In genomic region chr20:309306-309840, GRCh38 we compare ENCODE assay signal across 8 cellular contexts. TPM values are rescaled to one million over a fixed set of nuclear protein-coding genes. Genes with fewer than 3 reads are reported as not detected.
DNase-seq lines count a peak whose midpoint lies in the region; ATAC-seq, FAIRE-seq and TF ChIP-seq lines count a peak whose summit lies in the region.

No MANE protein-coding gene starts in this region.

- peak overlapping the region; percentile 42 for H3K4me3 ChIP-seq in astrocyte of the cerebellum (ENCODE audit: low read depth, low read length)
- no peak overlapping the region for H3K4me3 ChIP-seq in lung
- H3K4me3 ChIP-seq in uterus: peak overlapping the region; percentile 38 to 42
- no peak overlapping the region for H3K4me3 ChIP-seq in small intestine (ENCODE audit: low read depth in 1 of 2, low read length in 2 of 2)

- in situ Hi-C loops in astrocyte of the cerebellum (cut with HindIII; ENCODE audit: low sequenced_read_pairs): no loop called here

- TF ChIP-seq CTCF in astrocyte of the cerebellum (IDR thresholded peaks at IDR 0.05; ENCODE audit: low read depth, low read length, missing control alignments) (no peak), lung (IDR thresholded peaks at IDR 0.05; ENCODE audit: control extremely low read depth, extremely low read depth) (no peak), uterus (IDR thresholded peaks at IDR 0.05) (peak in 1 of 4 experiments; percentile 7)

- peak overlapping the region; percentile 43 to 82 for H3K27ac ChIP-seq in lung (ENCODE audit: low read depth in 1 of 2, low read length in 1 of 2)
- H3K27ac ChIP-seq in uterus: peak overlapping the region; percentile 82 to 86
- peak overlapping the region in 1 of 2 donors; percentile 76 for H3K27ac ChIP-seq in small intestine (ENCODE audit: low read depth in 1 of 2, low read length in 1 of 2)

- H3K27me3 ChIP-seq in lung (ENCODE audit: control insufficient read depth, insufficient read depth) (no peaks in the 10 kb centered on the region), uterus (no peaks in the 10 kb centered on the region), small intestine (ENCODE audit: control insufficient read depth in 2 of 2, insufficient read depth in 2 of 2, low read length in 2 of 2) (no peaks in the 10 kb centered on the region)

- no peaks in the 10 kb centered on the region for H3K36me3 ChIP-seq in lung (ENCODE audit: control insufficient read depth in 2 of 2, insufficient read depth in 2 of 2, low read length in 2 of 2)
- no peaks in the 10 kb centered on the region for H3K36me3 ChIP-seq in uterus
- no peaks in the 10 kb centered on the region for H3K36me3 ChIP-seq in small intestine (ENCODE audit: control insufficient read depth in 2 of 2, insufficient read depth in 2 of 2, low read length in 2 of 2)

- no peak for TF ChIP-seq POLR2A in uterus (IDR thresholded peaks at IDR 0.05)

- intact Hi-C loops in Right ventricle myocardium superior (cut with DNase I): no loop called here
- intact Hi-C loops in Right ventricle myocardium inferior (cut with DNase I): no loop called here
- intact Hi-C loops in uterus (cut with DNase I; ENCODE audit: low total_unique reads): no loop called here

- DNase-seq in Right ventricle myocardium superior: no peak
- DNase-seq in Right ventricle myocardium inferior (ENCODE audit: missing footprints): no peak
- no peak for DNase-seq in astrocyte of the cerebellum (ENCODE audit: low read depth)
- DNase-seq in lung (ENCODE audit: low spot score): no peak
- DNase-seq in uterus: no peak
- no peak for DNase-seq in small intestine

- peaks cover 0 to 8% of the 10 kb centered on the region in 2 donors for H3K4me1 ChIP-seq in lung (ENCODE audit: control insufficient read depth in 2 of 2, insufficient read depth in 2 of 2, low read length in 2 of 2)
- no peaks in the 10 kb centered on the region for H3K4me1 ChIP-seq in uterus
- no peaks in the 10 kb centered on the region for H3K4me1 ChIP-seq in small intestine (ENCODE audit: control insufficient read depth in 2 of 2, insufficient read depth in 1 of 2, low read depth in 1 of 2, low read length in 1 of 2)

- ATAC-seq in Right ventricle myocardium superior (ENCODE audit: poor library complexity) (peak; percentile 43), Right ventricle myocardium inferior (no peak), lung (ENCODE audit: insufficient read depth, low FRiP score) (no peak), GM21737 (IDR thresholded peaks at IDR 0.05; ENCODE audit: unreplicated experiment) (no peak), HG02870 (IDR thresholded peaks at IDR 0.05; ENCODE audit: unreplicated experiment) (no peak)

- H3K9me3 ChIP-seq in lung (ENCODE audit: control insufficient read depth in 2 of 2, insufficient read depth in 1 of 2, low read length in 1 of 2) (no peaks in the 10 kb centered on the region), uterus (no peaks in the 10 kb centered on the region), small intestine (ENCODE audit: control insufficient read depth, low read depth) (no peaks in the 10 kb centered on the region)

- 5 to 7% methylated on average over 6 of the region's 6 CpGs for WGBS in lung, 2 donors
- WGBS in small intestine, 3 donors: 13 to 39% (median 37%) methylated on average over 6 of the region's 6 CpGs

- FAIRE-seq in small intestine (lab: Jason Lieb, UNC): no peak

RNA-seq across cellular contexts. Expression of gene ZCCHC3, which starts 12.0 kb away (rescaled TPM):
- 11.8 TPM for total RNA-seq in Right ventricle myocardium superior
- total RNA-seq in Right ventricle myocardium inferior: 11.0 TPM
- 10 to 100 TPM; 15.3 to 27.8 TPM for total RNA-seq in lung
- 10 to 100 TPM; 10.4 to 12.0 TPM for polyA plus RNA-seq in lung
- total RNA-seq in uterus: 10 to 100 TPM in 3 of 4 donors, 1 to 10 TPM in 1; 3.3 to 56.7 (median 19.2) TPM
- 10 to 100 TPM in 2 of 3 donors, 1 to 10 TPM in 1; 8.9 to 12.4 (median 12.3) TPM for polyA plus RNA-seq in small intestine

RNA-seq across cellular contexts. Expression of gene SOX12, which starts 16.0 kb away (rescaled TPM):
- total RNA-seq in Right ventricle myocardium superior: 16.2 TPM
- 16.5 TPM for total RNA-seq in Right ventricle myocardium inferior
- 10 to 100 TPM in 1 of 2 donors, 1 to 10 TPM in 1; 6.8 to 15.9 TPM for total RNA-seq in lung
- polyA plus RNA-seq in lung: 1 to 10 TPM; 2.7 to 4.1 TPM
- 10 to 100 TPM in 1 of 4 donors, 1 to 10 TPM in 3; 2.4 to 21.9 (median 7.4) TPM for total RNA-seq in uterus
- 1 to 10 TPM in 2 of 3 donors, under 1 TPM in 1; 0.81 to 2.6 (median 1.3) TPM for polyA plus RNA-seq in small intestine

RNA-seq across cellular contexts. Expression of gene C20orf96, which starts 18.8 kb away (rescaled TPM):
- total RNA-seq in Right ventricle myocardium superior: 4.6 TPM
- total RNA-seq in Right ventricle myocardium inferior: 5.4 TPM
- total RNA-seq in lung: 10 to 100 TPM; 14.4 to 22.4 TPM
- 1 to 10 TPM; 5.2 to 6.6 TPM for polyA plus RNA-seq in lung
- 10 to 100 TPM in 2 of 4 donors, 1 to 10 TPM in 2; 2.8 to 18.2 (median 11.2) TPM for total RNA-seq in uterus
- polyA plus RNA-seq in small intestine: 1 to 10 TPM; 3.5 to 7.9 (median 5.6) TPM

RNA-seq across cellular contexts. Expression of gene NRSN2, which starts 37.5 kb away (rescaled TPM):
- total RNA-seq in Right ventricle myocardium superior: 14.5 TPM
- total RNA-seq in Right ventricle myocardium inferior: 19.8 TPM
- 10 to 100 TPM; 15.3 to 43.7 TPM for total RNA-seq in lung
- polyA plus RNA-seq in lung: 10 to 100 TPM; 22.5 to 34.7 TPM
- 10 to 100 TPM; 10.2 to 65.6 (median 28.7) TPM for total RNA-seq in uterus
- 10 to 100 TPM in 1 of 3 donors, 1 to 10 TPM in 1, under 1 TPM in 1; 0.67 to 14.3 (median 4.9) TPM for polyA plus RNA-seq in small intestine

RNA-seq across cellular contexts. Expression of gene DEFB132, which starts 51.8 kb away (rescaled TPM):
- total RNA-seq in Right ventricle myocardium superior (not detected), Right ventricle myocardium inferior (not detected), lung (not detected), uterus (not detected)
- polyA plus RNA-seq in lung (not detected), small intestine (under 1 TPM in 1 of 3 donors, not detected in 2; 0.03 TPM)

Comparison
In these comparisons a context has a peak if more than half of its experiments do, and no peak if none do; other contexts are left out.
1. H3K4me3 ChIP-seq: peak in astrocyte of the cerebellum (single experiment) and uterus (2 of 2); none in lung (single experiment) and small intestine (0 of 2).